11 cellular contexts compared by ENCODE assay signal in the genomic region with DNA sequence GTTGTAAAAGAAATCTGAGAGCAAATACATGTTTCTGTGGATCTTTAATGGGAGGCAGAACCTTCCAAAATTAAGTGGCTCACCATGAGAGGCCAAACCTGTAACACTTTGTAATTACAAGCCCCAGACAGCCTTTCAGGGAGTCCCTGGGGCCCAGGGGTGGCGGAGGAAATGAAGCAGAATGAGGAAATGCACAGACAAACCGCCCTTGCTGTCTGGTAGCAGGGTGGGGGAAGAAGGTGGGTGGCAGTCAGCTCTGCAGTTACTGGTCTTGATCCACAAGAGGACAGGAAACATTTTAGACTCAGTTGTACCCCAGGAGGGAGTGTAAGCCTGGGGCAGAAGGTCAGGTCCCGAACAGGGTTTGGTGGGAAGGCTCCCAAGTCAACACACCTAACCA. TPM values are rescaled to one million over a fixed set of nuclear protein-coding genes. Genes with fewer than 3 reads are reported as not detected.
DNase-seq lines count a peak whose midpoint lies in the region; ATAC-seq and TF ChIP-seq lines count a peak whose summit lies in the region.
"Had no signal": no experiment of that assay in that cellular context is flagged by ENCODE, and none has a peak within 500 bp of the region (broad histone marks: within the 10 kb centered on the region; RNA-seq: fewer than 3 reads in every experiment).

No MANE protein-coding gene starts in this region.

- no peak overlapping the region for H3K4me3 Mint-ChIP-seq in dendritic cell treated with granulocyte-macrophage colony-stimulating factor and Interleukin-4, amounts not matched to agents 40 ng/mL and 50 ng/mL, for 4 days
- no peak overlapping the region for H3K4me3 Mint-ChIP-seq in activated T-helper 17 cell treated with anti-CD3 and anti-CD28 coated beads, Interleukin-2, amount 50 U/mL, for 72 hours

- ATAC-seq in GM18505 (IDR thresholded peaks at IDR 0.05; ENCODE audit: unreplicated experiment), result peak; percentile 88
- ATAC-seq in GM21526 (IDR thresholded peaks at IDR 0.05; ENCODE audit: low FRiP score, unreplicated experiment), result peak; percentile 79
- peak; percentile 51 for ATAC-seq in HG03469 (IDR thresholded peaks at IDR 0.05; ENCODE audit: unreplicated experiment)
- ATAC-seq in activated T-helper 17 cell treated with anti-CD3 and anti-CD28 coated beads, Interleukin-2, amount 50 U/mL, for 72 hours (replicated peaks), result no peak
- no peak for ATAC-seq in left lobe of liver

- H3K9me3 Mint-ChIP-seq in dendritic cell treated with granulocyte-macrophage colony-stimulating factor and Interleukin-4, amounts not matched to agents 40 ng/mL and 50 ng/mL, for 4 days, result no peaks in the 10 kb centered on the region
- no peaks in the 10 kb centered on the region for H3K9me3 Mint-ChIP-seq in activated T-helper 17 cell treated with anti-CD3 and anti-CD28 coated beads, Interleukin-2, amount 50 U/mL, for 72 hours
- H3K9me3 Mint-ChIP-seq: natural killer cell treated with Interleukin-12 subunit alpha and Interleukin-12 subunit beta and Interleukin-15 and Interleukin-18, amount 100 ng/mL, for 72 hours had no signal

- H3K4me1 Mint-ChIP-seq in dendritic cell treated with granulocyte-macrophage colony-stimulating factor and Interleukin-4, amounts not matched to agents 40 ng/mL and 50 ng/mL, for 4 days (ENCODE audit: low read depth), result peaks cover 43% of the 10 kb centered on the region
- H3K4me1 Mint-ChIP-seq in activated T-helper 17 cell treated with anti-CD3 and anti-CD28 coated beads, Interleukin-2, amount 50 U/mL, for 72 hours, result peaks cover 5% of the 10 kb centered on the region

- DNase-seq in DMS53 treated with DMSO at 0.1 percent for 48 hours (lab: John Stamatoyannopoulos, UW; ENCODE audit: unreplicated experiment) (no peak), left lobe of liver (ENCODE audit: low spot score) (no peak)
- no peak for DNase-seq in stimulated activated CD4-positive, alpha-beta T cell treated with anti-CD3 and anti-CD28 coated beads, Interleukin-4, amount 100 ng/mL, for 1 hour
- DNase-seq: NCI-H526 had no signal

- H3K27me3 Mint-ChIP-seq in dendritic cell treated with granulocyte-macrophage colony-stimulating factor and Interleukin-4, amounts not matched to agents 40 ng/mL and 50 ng/mL, for 4 days, result no peaks in the 10 kb centered on the region
- peaks cover 39% of the 10 kb centered on the region for H3K27me3 Mint-ChIP-seq in activated T-helper 17 cell treated with anti-CD3 and anti-CD28 coated beads, Interleukin-2, amount 50 U/mL, for 72 hours

- intact Hi-C loops in dendritic cell treated with granulocyte-macrophage colony-stimulating factor and Interleukin-4, amounts not matched to agents 40 ng/mL and 50 ng/mL, for 4 days (cut with micrococcal nuclease), result no loop called here

- no peak for TF ChIP-seq POLR2A in GM18505 (IDR thresholded peaks at IDR 0.05; ENCODE audit: borderline replicate concordance, extremely low read depth, insufficient read depth, insufficient read length)

- no peaks in the 10 kb centered on the region for H3K36me3 Mint-ChIP-seq in dendritic cell treated with granulocyte-macrophage colony-stimulating factor and Interleukin-4, amounts not matched to agents 40 ng/mL and 50 ng/mL, for 4 days (ENCODE audit: low read depth)
- H3K36me3 Mint-ChIP-seq in activated T-helper 17 cell treated with anti-CD3 and anti-CD28 coated beads, Interleukin-2, amount 50 U/mL, for 72 hours (ENCODE audit: low read depth), result no peaks in the 10 kb centered on the region
- H3K36me3 Mint-ChIP-seq: natural killer cell treated with Interleukin-12 subunit alpha and Interleukin-12 subunit beta and Interleukin-15 and Interleukin-18, amount 100 ng/mL, for 72 hours had no signal

- H3K27ac Mint-ChIP-seq in dendritic cell treated with granulocyte-macrophage colony-stimulating factor and Interleukin-4, amounts not matched to agents 40 ng/mL and 50 ng/mL, for 4 days, result peak overlapping the region; percentile 25
- no peak overlapping the region for H3K27ac Mint-ChIP-seq in activated T-helper 17 cell treated with anti-CD3 and anti-CD28 coated beads, Interleukin-2, amount 50 U/mL, for 72 hours
- H3K27ac Mint-ChIP-seq: natural killer cell treated with Interleukin-12 subunit alpha and Interleukin-12 subunit beta and Interleukin-15 and Interleukin-18, amount 100 ng/mL, for 72 hours had no signal

RNA-seq across cellular contexts. Expression of a gene that starts 6.5 kb away (rescaled TPM):
- total RNA-seq in activated T-helper 17 cell treated with anti-CD3 and anti-CD28 coated beads, Interleukin-2, amount 50 U/mL, for 72 hours, result not detected
- not detected for total RNA-seq in left lobe of liver
- total RNA-seq: esophagus muscularis mucosa; natural killer cell treated with Interleukin-12 subunit alpha and Interleukin-12 subunit beta and Interleukin-15 and Interleukin-18, amount 100 ng/mL, for 72 hours had no signal

RNA-seq across cellular contexts. Expression of a gene that starts 46.0 kb away (rescaled TPM):
- 10 to 100 TPM; 17.7 to 19.1 TPM for total RNA-seq in activated T-helper 17 cell treated with anti-CD3 and anti-CD28 coated beads, Interleukin-2, amount 50 U/mL, for 72 hours
- 10.9 TPM for total RNA-seq in left lobe of liver

Comparison
In these comparisons a context has a peak if more than half of its experiments do, and no peak if none do; other contexts are left out.
1. ATAC-seq: peak in GM18505 (single experiment), GM21526 (single experiment) and HG03469 (single experiment); none in activated T-helper 17 cell treated with anti-CD3 and anti-CD28 coated beads, Interleukin-2, amount 50 U/mL, for 72 hours (single experiment) and left lobe of liver (single experiment).